32 cellular contexts compared by ENCODE assay signal in genomic region chr2:240207661-240208060, GRCh38.
"Had no signal": no experiment of that assay in that cellular context is flagged by ENCODE, and none has a peak within 500 bp of the region (broad histone marks: within the 10 kb centered on the region; RNA-seq: fewer than 3 reads in every experiment).

No MANE protein-coding gene starts in this region.

- H3K9me3 Mint-ChIP-seq: natural killer cell treated with Interleukin-12 subunit alpha and Interleukin-12 subunit beta and Interleukin-15 and Interleukin-18, amount 100 ng/mL, for 72 hours; stimulated activated memory B cell treated with anti-CD40 and anti-IgM and Interleukin-4, amounts not matched to agents 10 μg/mL and 1 μg/mL and 100 μg/mL, for 72 hours had no signal

- FAIRE-seq: bronchial epithelial cell, colon, small intestine, urothelium cell line had no signal

- H3K4me3 ChIP-seq: esophagus muscularis mucosa, heart left ventricle, lung, mucosa of descending colon, SK-N-MC, stomach, tibial artery had no signal

- H3K36me3 ChIP-seq: esophagus muscularis mucosa, heart left ventricle, stomach, tibial artery had no signal

- H3K4me3 Mint-ChIP-seq: immature natural killer cell; natural killer cell treated with Interleukin-12 subunit alpha and Interleukin-12 subunit beta and Interleukin-15 and Interleukin-18, amount 100 ng/mL, for 72 hours; stimulated activated memory B cell treated with anti-CD40 and anti-IgM and Interleukin-4, amounts not matched to agents 10 μg/mL and 1 μg/mL and 100 μg/mL, for 72 hours had no signal

- H3K27ac Mint-ChIP-seq: immature natural killer cell; natural killer cell treated with Interleukin-12 subunit alpha and Interleukin-12 subunit beta and Interleukin-15 and Interleukin-18, amount 100 ng/mL, for 72 hours; progenitor cell of endocrine pancreas; stimulated activated memory B cell treated with anti-CD40 and anti-IgM and Interleukin-4, amounts not matched to agents 10 μg/mL and 1 μg/mL and 100 μg/mL, for 72 hours had no signal

- H3K4me1 Mint-ChIP-seq: immature natural killer cell; stimulated activated memory B cell treated with anti-CD40 and anti-IgM and Interleukin-4, amounts not matched to agents 10 μg/mL and 1 μg/mL and 100 μg/mL, for 72 hours had no signal

- H3K4me1 ChIP-seq: esophagus muscularis mucosa, stomach, tibial artery had no signal

- H3K36me3 Mint-ChIP-seq: immature natural killer cell; stimulated activated memory B cell treated with anti-CD40 and anti-IgM and Interleukin-4, amounts not matched to agents 10 μg/mL and 1 μg/mL and 100 μg/mL, for 72 hours had no signal

- H3K27ac ChIP-seq: esophagus muscularis mucosa, foreskin keratinocyte, heart left ventricle, SK-N-MC, stomach, tibial artery had no signal

- H3K9me3 ChIP-seq: mucosa of descending colon had no signal

- ATAC-seq: foreskin keratinocyte; heart left ventricle; left lobe of liver; mucosa of descending colon; natural killer cell treated with Interleukin-12 subunit alpha and Interleukin-12 subunit beta and Interleukin-15 and Interleukin-18, amount 100 ng/mL, for 72 hours; sciatic nerve; stimulated activated memory B cell treated with anti-CD40 and anti-IgM and Interleukin-4, amounts not matched to agents 10 μg/mL and 1 μg/mL and 100 μg/mL, for 72 hours had no signal

- DNase-seq: activated CD4-positive, alpha-beta T cell treated with anti-CD3 and anti-CD28 coated beads for 4 hours; activated CD4-positive, alpha-beta T cell treated with anti-CD3 and anti-CD28 coated beads, Interleukin-2, amount 50 U/mL, for 4 hours; activated CD4-positive, CD25-positive, alpha-beta regulatory T cell; activated CD8-positive, alpha-beta memory T cell treated with anti-CD3 and anti-CD28 coated beads for 24 hours; activated gamma-delta T cell treated with Interleukin-2 at 50 U/mL for 16 hours; amygdala; dermis blood vessel endothelial cell; effector CD4-positive, alpha-beta T cell; foreskin keratinocyte; hypothalamus; immature natural killer cell; kidney glomerular epithelial cell; mesendoderm; mucosa of descending colon; small intestine; stimulated activated CD4-positive, alpha-beta T cell treated with anti-CD3 and anti-CD28 coated beads, Interleukin-1b, Interleukin-23, amount 100 ng/mL, for 48 hours; stimulated activated CD4-positive, alpha-beta T cell treated with anti-CD3 and anti-CD28 coated beads, Interleukin-4, amount 100 ng/mL, for 4 hours; stimulated activated CD8-positive, alpha-beta memory T cell treated with anti-CD3 and anti-CD28 coated beads, Interleukin-4, amount 100 ng/mL, for 48 hours; stomach had no signal
